In genomic region chr12:29004936-29005304, GRCh38 we compare ENCODE assay signal across 26 cellular contexts.
"Had no signal": no experiment of that assay in that cellular context is flagged by ENCODE, and none has a peak within 500 bp of the region (broad histone marks: within the 10 kb centered on the region; RNA-seq: fewer than 3 reads in every experiment).

No MANE protein-coding gene starts in this region.

- H3K9me3 ChIP-seq: stomach, suprapubic skin, testis, thoracic aorta, thyroid gland, tibial artery, tibial nerve, transverse colon, upper lobe of left lung, upper lobe of right lung, uterus, vagina had no signal

- H3K27me3 ChIP-seq: stomach, suprapubic skin, testis, thyroid gland, tibial artery, tibial nerve, transverse colon, upper lobe of left lung, upper lobe of right lung, uterus, vagina had no signal

- H3K4me1 ChIP-seq: stomach, suprapubic skin, thyroid gland, tibial artery, tibial nerve, transverse colon, upper lobe of left lung, upper lobe of right lung, uterus, vagina had no signal

- DNase-seq: stimulated activated CD4-positive, alpha-beta T cell treated with anti-CD3 and anti-CD28 coated beads, Interleukin-2, amount 100 ng/mL, for 48 hours; stimulated activated CD4-positive, alpha-beta T cell treated with anti-CD3 and anti-CD28 coated beads, Interleukin-4, amount 100 ng/mL, for 1 hour; stimulated activated CD4-positive, alpha-beta T cell treated with anti-CD3 and anti-CD28 coated beads, Interleukin-4, amount 100 ng/mL, for 24 hours; stimulated activated CD4-positive, alpha-beta T cell treated with anti-CD3 and anti-CD28 coated beads, Interleukin-4, amount 100 ng/mL, for 4 hours; stimulated activated CD8-positive, alpha-beta memory T cell treated with anti-CD3 and anti-CD28 coated beads, Interleukin-4, amount 100 ng/mL, for 48 hours; stimulated activated naive B cell treated with anti-CD40 and anti-IgM and Interleukin-4, amounts not matched to agents 10 μg/mL and 1 μg/mL and 100 μg/mL, for 72 hours; stimulated activated naive CD4-positive, alpha-beta T cell; stimulated activated naive CD4-positive, alpha-beta T cell treated with Interleukin-2 at 50 U/mL for 16 hours; stimulated activated naive CD8-positive, alpha-beta T cell treated with anti-CD3 and anti-CD28 coated beads, Interleukin-15, amount 100 ng/mL, for 72 hours; stimulated activated naive CD8-positive, alpha-beta T cell treated with anti-CD3 and anti-CD28 coated beads, Interleukin-15, Interleukin-2, amounts not matched to agents 100 U/mL and 50 U/mL, for 24 hours; stomach; substantia nigra; testis; thyroid gland; tibial artery; transverse colon; trophoblast cell; upper lobe of left lung; upper lobe of right lung; uterus had no signal

- H3K27ac ChIP-seq: stomach, suprapubic skin, testis, thoracic aorta, thyroid gland, tibial artery, tibial nerve, transverse colon, upper lobe of left lung, upper lobe of right lung, uterus, vagina had no signal

- H3K36me3 ChIP-seq: stomach, suprapubic skin, thoracic aorta, thyroid gland, tibial artery, tibial nerve, transverse colon, upper lobe of left lung, upper lobe of right lung, uterus, vagina had no signal

- H3K4me3 ChIP-seq: stomach, suprapubic skin, testis, thoracic aorta, thyroid gland, tibial artery, tibial nerve, transverse colon, upper lobe of left lung, upper lobe of right lung, uterus, vagina had no signal

- ATAC-seq: stimulated activated effector memory CD8-positive, alpha-beta T cell treated with anti-CD3 and anti-CD28 coated beads, Interleukin-12 subunit alpha, Interleukin-12 subunit beta, amount 100 ng/mL, for 72 hours; stimulated activated memory B cell treated with anti-CD40 and anti-IgM and Interleukin-4, amounts not matched to agents 10 μg/mL and 1 μg/mL and 100 μg/mL, for 72 hours; stimulated activated naive B cell treated with anti-CD40 and anti-IgM and Interleukin-4, amounts not matched to agents 10 μg/mL and 1 μg/mL and 100 μg/mL, for 72 hours; stimulated activated naive CD8-positive, alpha-beta T cell treated with anti-CD3 and anti-CD28 coated beads, Interleukin-15, amount 100 ng/mL, for 72 hours; stimulated activated naive CD8-positive, alpha-beta T cell treated with anti-CD3 and anti-CD28 coated beads, Interleukin-15, Interleukin-2, amounts not matched to agents 100 U/mL and 50 U/mL, for 24 hours; upper lobe of right lung had no signal
